In genomic region chr2:16653799-16654198, GRCh38 we compare ENCODE assay signal across 8 cellular contexts. TPM values are rescaled to one million over a fixed set of nuclear protein-coding genes. Genes with fewer than 3 reads are reported as not detected.
DNase-seq lines count a peak whose midpoint lies in the region; ATAC-seq and TF ChIP-seq lines count a peak whose summit lies in the region.

No MANE protein-coding gene starts in this region.

- 80 to 92% methylated on average over 4 of the region's 4 CpGs for WGBS in heart right ventricle, 2 donors
- WGBS in upper lobe of left lung, 2 donors, result 87 to 89% methylated on average over 4 of the region's 4 CpGs

- H3K9me3 Mint-ChIP-seq in dendritic cell treated with granulocyte-macrophage colony-stimulating factor and Interleukin-4, amounts not matched to agents 40 ng/mL and 50 ng/mL, for 4 days, result no peaks in the 10 kb centered on the region
- no peaks in the 10 kb centered on the region for H3K9me3 Mint-ChIP-seq in activated CD4-positive, alpha-beta T cell treated with anti-CD3 and anti-CD28 coated beads, Interleukin-2, amount 10 ng/mL, durations not matched to agents 24 days and 14 days
- H3K9me3 Mint-ChIP-seq in activated T-helper 2 cell treated with anti-CD3 and anti-CD28 coated beads, Interferon-gamma antibody, Interleukin-2, Interleukin-4, amounts not matched to agents 10 μg/mL and 5 μg/mL and 100 μg/mL, durations not matched to agents 14 hours and 24 hours and 36 hours, result no peaks in the 10 kb centered on the region

- peak overlapping the region; percentile 67 for H3K27ac Mint-ChIP-seq in dendritic cell treated with granulocyte-macrophage colony-stimulating factor and Interleukin-4, amounts not matched to agents 40 ng/mL and 50 ng/mL, for 4 days
- no peak overlapping the region for H3K27ac Mint-ChIP-seq in activated CD4-positive, alpha-beta T cell treated with anti-CD3 and anti-CD28 coated beads, Interleukin-2, amount 10 ng/mL, durations not matched to agents 24 days and 14 days
- H3K27ac Mint-ChIP-seq in activated T-helper 2 cell treated with anti-CD3 and anti-CD28 coated beads, Interferon-gamma antibody, Interleukin-2, Interleukin-4, amounts not matched to agents 10 μg/mL and 5 μg/mL and 100 μg/mL, durations not matched to agents 14 hours and 24 hours and 36 hours, result no peak overlapping the region

- ATAC-seq in heart right ventricle, result peak in 1 of 8 donors; percentile 8
- peak; percentile 50 for ATAC-seq in HG03342 (IDR thresholded peaks at IDR 0.05; ENCODE audit: unreplicated experiment)
- ATAC-seq in upper lobe of left lung (ENCODE audit: low FRiP score in 2 of 2), result peak in 1 of 2 donors; percentile 31

- H3K27me3 ChIP-seq in heart right ventricle (no peaks in the 10 kb centered on the region), upper lobe of left lung (no peaks in the 10 kb centered on the region)

- TF ChIP-seq CTCF in heart right ventricle (IDR thresholded peaks at IDR 0.05) (no peak), upper lobe of left lung (IDR thresholded peaks at IDR 0.05) (no peak)

- intact Hi-C loops in heart right ventricle (cut with DNase I) (loop anchor here in 1 of 10 donors (5.0 kb wide), 1 partner anchor 36 kb away; no protein-coding TSS in a partner anchor), cardiac septum (cut with DNase I) (no loop called here)
- intact Hi-C loops in dendritic cell treated with granulocyte-macrophage colony-stimulating factor and Interleukin-4, amounts not matched to agents 40 ng/mL and 50 ng/mL, for 4 days (cut with micrococcal nuclease), result loop anchor here (5.0 kb wide), 1 partner anchor 36 kb away; no protein-coding TSS in a partner anchor
- intact Hi-C loops in activated CD4-positive, alpha-beta T cell treated with anti-CD3 and anti-CD28 coated beads, Interleukin-2, amount 10 ng/mL, durations not matched to agents 24 days and 14 days (cut with micrococcal nuclease), result no loop called here
- intact Hi-C loops in activated T-helper 2 cell treated with anti-CD3 and anti-CD28 coated beads, Interferon-gamma antibody, Interleukin-2, Interleukin-4, amounts not matched to agents 10 μg/mL and 5 μg/mL and 100 μg/mL, durations not matched to agents 14 hours and 24 hours and 36 hours (cut with micrococcal nuclease), result no loop called here

- H3K36me3 Mint-ChIP-seq in dendritic cell treated with granulocyte-macrophage colony-stimulating factor and Interleukin-4, amounts not matched to agents 40 ng/mL and 50 ng/mL, for 4 days (ENCODE audit: low read depth), result peaks cover 47% of the 10 kb centered on the region
- no peaks in the 10 kb centered on the region for H3K36me3 Mint-ChIP-seq in activated CD4-positive, alpha-beta T cell treated with anti-CD3 and anti-CD28 coated beads, Interleukin-2, amount 10 ng/mL, durations not matched to agents 24 days and 14 days (ENCODE audit: low read depth)
- no peaks in the 10 kb centered on the region for H3K36me3 Mint-ChIP-seq in activated T-helper 2 cell treated with anti-CD3 and anti-CD28 coated beads, Interferon-gamma antibody, Interleukin-2, Interleukin-4, amounts not matched to agents 10 μg/mL and 5 μg/mL and 100 μg/mL, durations not matched to agents 14 hours and 24 hours and 36 hours (ENCODE audit: low read depth)

- peak in 1 of 4 donors; percentile 54 for TF ChIP-seq POLR2A in upper lobe of left lung (IDR thresholded peaks at IDR 0.05)

- H3K4me1 Mint-ChIP-seq in dendritic cell treated with granulocyte-macrophage colony-stimulating factor and Interleukin-4, amounts not matched to agents 40 ng/mL and 50 ng/mL, for 4 days (ENCODE audit: low read depth), result peaks cover 85% of the 10 kb centered on the region
- peaks cover 18% of the 10 kb centered on the region for H3K4me1 Mint-ChIP-seq in activated CD4-positive, alpha-beta T cell treated with anti-CD3 and anti-CD28 coated beads, Interleukin-2, amount 10 ng/mL, durations not matched to agents 24 days and 14 days
- peaks cover 19% of the 10 kb centered on the region for H3K4me1 Mint-ChIP-seq in activated T-helper 2 cell treated with anti-CD3 and anti-CD28 coated beads, Interferon-gamma antibody, Interleukin-2, Interleukin-4, amounts not matched to agents 10 μg/mL and 5 μg/mL and 100 μg/mL, durations not matched to agents 14 hours and 24 hours and 36 hours (ENCODE audit: low read depth)

- no peak overlapping the region for H3K4me3 Mint-ChIP-seq in dendritic cell treated with granulocyte-macrophage colony-stimulating factor and Interleukin-4, amounts not matched to agents 40 ng/mL and 50 ng/mL, for 4 days
- H3K4me3 Mint-ChIP-seq in activated CD4-positive, alpha-beta T cell treated with anti-CD3 and anti-CD28 coated beads, Interleukin-2, amount 10 ng/mL, durations not matched to agents 24 days and 14 days, result no peak overlapping the region
- no peak overlapping the region for H3K4me3 Mint-ChIP-seq in activated T-helper 2 cell treated with anti-CD3 and anti-CD28 coated beads, Interferon-gamma antibody, Interleukin-2, Interleukin-4, amounts not matched to agents 10 μg/mL and 5 μg/mL and 100 μg/mL, durations not matched to agents 14 hours and 24 hours and 36 hours (ENCODE audit: low read depth)

- H3K27me3 Mint-ChIP-seq in dendritic cell treated with granulocyte-macrophage colony-stimulating factor and Interleukin-4, amounts not matched to agents 40 ng/mL and 50 ng/mL, for 4 days, result no peaks in the 10 kb centered on the region
- peaks cover 5% of the 10 kb centered on the region for H3K27me3 Mint-ChIP-seq in activated CD4-positive, alpha-beta T cell treated with anti-CD3 and anti-CD28 coated beads, Interleukin-2, amount 10 ng/mL, durations not matched to agents 24 days and 14 days
- H3K27me3 Mint-ChIP-seq in activated T-helper 2 cell treated with anti-CD3 and anti-CD28 coated beads, Interferon-gamma antibody, Interleukin-2, Interleukin-4, amounts not matched to agents 10 μg/mL and 5 μg/mL and 100 μg/mL, durations not matched to agents 14 hours and 24 hours and 36 hours (ENCODE audit: low read depth), result peaks cover 3% of the 10 kb centered on the region

- H3K36me3 ChIP-seq in heart right ventricle (no peaks in the 10 kb centered on the region), upper lobe of left lung (no peaks in the 10 kb centered on the region)

- peaks cover 9 to 97% (median 80%) of the 10 kb centered on the region in 9 donors for H3K4me1 ChIP-seq in heart right ventricle
- H3K4me1 ChIP-seq in upper lobe of left lung, result peaks cover 74 to 91% (median 77%) of the 10 kb centered on the region in 4 donors

- no peaks in the 10 kb centered on the region for H3K9me3 ChIP-seq in heart right ventricle
- H3K9me3 ChIP-seq in upper lobe of left lung, result no peaks in the 10 kb centered on the region

- peak overlapping the region in 8 of 10 donors; percentile 13 to 87 (median 67) for H3K27ac ChIP-seq in heart right ventricle
- peak overlapping the region; percentile 55 to 83 (median 76) for H3K27ac ChIP-seq in upper lobe of left lung

- no peak for TF ChIP-seq EP300 in upper lobe of left lung (IDR thresholded peaks at IDR 0.05)

- H3K4me3 ChIP-seq in heart right ventricle (no peak overlapping the region), upper lobe of left lung (no peak overlapping the region)

- no peak for DNase-seq in heart right ventricle
- no peak for DNase-seq in cardiac septum (ENCODE audit: low spot score)
- DNase-seq in upper lobe of left lung, result peak in 1 of 2 donors; percentile 40
- no peak for DNase-seq in activated CD4-positive, alpha-beta T cell treated with anti-CD3 and anti-CD28 coated beads, Interleukin-2, amount 10 ng/mL, durations not matched to agents 24 days and 14 days
- no peak for DNase-seq in activated T-helper 2 cell treated with anti-CD3 and anti-CD28 coated beads, Interferon-gamma antibody, Interleukin-2, Interleukin-4, amounts not matched to agents 10 μg/mL and 5 μg/mL and 100 μg/mL, durations not matched to agents 14 hours and 24 hours and 36 hours (ENCODE audit: low spot score)
- DNase-seq in H4 (ENCODE audit: low spot score), result no peak

RNA-seq across cellular contexts. Expression of gene CYRIA, which starts 11.8 kb away (rescaled TPM):
- 10 to 100 TPM in 1 of 10 donors, 1 to 10 TPM in 9; 1.5 to 10.6 (median 3.6) TPM for total RNA-seq in heart right ventricle
- polyA plus RNA-seq in heart right ventricle, result 1 to 10 TPM; 1.2 to 1.3 TPM
- total RNA-seq in cardiac septum, result 3.7 TPM
- total RNA-seq in upper lobe of left lung, result 10 to 100 TPM; 14.9 to 23.5 (median 20.5) TPM
- 1.7 and 1.8 TPM in 2 replicates for total RNA-seq in activated CD4-positive, alpha-beta T cell treated with anti-CD3 and anti-CD28 coated beads, Interleukin-2, amount 10 ng/mL, durations not matched to agents 24 days and 14 days
- 1.8 TPM in 2 replicates for total RNA-seq in activated T-helper 2 cell treated with anti-CD3 and anti-CD28 coated beads, Interferon-gamma antibody, Interleukin-2, Interleukin-4, amounts not matched to agents 10 μg/mL and 5 μg/mL and 100 μg/mL, durations not matched to agents 14 hours and 24 hours and 36 hours
- 0.33 and 0.53 TPM in 2 replicates for total RNA-seq in H4 (2014; rRNA removed; shearing (Covaris generic))
